Comparison of ENCODE assay signal across 21 cellular contexts in genomic region chr1:160741092-160741501, GRCh38. TPM values are rescaled to one million over a fixed set of nuclear protein-coding genes. Genes with fewer than 3 reads are reported as not detected.
DNase-seq lines count a peak whose midpoint lies in the region; ATAC-seq, FAIRE-seq and TF ChIP-seq lines count a peak whose summit lies in the region.
"Had no signal": no experiment of that assay in that cellular context is flagged by ENCODE, and none has a peak within 500 bp of the region (broad histone marks: within the 10 kb centered on the region; RNA-seq: fewer than 3 reads in every experiment).

No MANE protein-coding gene starts in this region.

- H3K4me1 Mint-ChIP-seq in activated CD4-positive, alpha-beta T cell treated with anti-CD3 and anti-CD28 coated beads, Interleukin-2, amount 10 ng/mL, durations not matched to agents 7 days and 5 days = peaks cover 77% of the 10 kb centered on the region
- H3K4me1 Mint-ChIP-seq in activated naive CD8-positive, alpha-beta T cell treated with anti-CD3 and anti-CD28 coated beads, Interleukin-2, amount 50 U/mL, for 24 hours = peaks cover 88% of the 10 kb centered on the region
- no peaks in the 10 kb centered on the region for H3K4me1 Mint-ChIP-seq in progenitor cell of endocrine pancreas (ENCODE audit: low read depth)

- peak; percentile 60 for ATAC-seq in activated naive CD8-positive, alpha-beta T cell treated with anti-CD3 and anti-CD28 coated beads, Interleukin-2, amount 50 U/mL, for 24 hours
- ATAC-seq: A549 had no signal

- no peaks in the 10 kb centered on the region for H3K27me3 Mint-ChIP-seq in activated CD4-positive, alpha-beta T cell treated with anti-CD3 and anti-CD28 coated beads, Interleukin-2, amount 10 ng/mL, durations not matched to agents 7 days and 5 days
- no peaks in the 10 kb centered on the region for H3K27me3 Mint-ChIP-seq in activated naive CD8-positive, alpha-beta T cell treated with anti-CD3 and anti-CD28 coated beads, Interleukin-2, amount 50 U/mL, for 24 hours
- H3K27me3 Mint-ChIP-seq in progenitor cell of endocrine pancreas = no peaks in the 10 kb centered on the region

- peak overlapping the region; percentile 57 for H3K4me3 Mint-ChIP-seq in activated CD4-positive, alpha-beta T cell treated with anti-CD3 and anti-CD28 coated beads, Interleukin-2, amount 10 ng/mL, durations not matched to agents 7 days and 5 days
- H3K4me3 Mint-ChIP-seq in activated naive CD8-positive, alpha-beta T cell treated with anti-CD3 and anti-CD28 coated beads, Interleukin-2, amount 50 U/mL, for 24 hours = peak overlapping the region; percentile 89
- H3K4me3 Mint-ChIP-seq in progenitor cell of endocrine pancreas (ENCODE audit: low read depth) = no peak overlapping the region
- H3K4me3 Mint-ChIP-seq: CD4-positive, CD25-positive, alpha-beta regulatory T cell had no signal

- H3K27ac Mint-ChIP-seq in activated CD4-positive, alpha-beta T cell treated with anti-CD3 and anti-CD28 coated beads, Interleukin-2, amount 10 ng/mL, durations not matched to agents 7 days and 5 days = peak overlapping the region; percentile 85
- H3K27ac Mint-ChIP-seq in activated naive CD8-positive, alpha-beta T cell treated with anti-CD3 and anti-CD28 coated beads, Interleukin-2, amount 50 U/mL, for 24 hours = peak overlapping the region; percentile 84
- peak overlapping the region; percentile 59 for H3K27ac Mint-ChIP-seq in progenitor cell of endocrine pancreas

- peaks cover 40% of the 10 kb centered on the region for H3K36me3 Mint-ChIP-seq in activated CD4-positive, alpha-beta T cell treated with anti-CD3 and anti-CD28 coated beads, Interleukin-2, amount 10 ng/mL, durations not matched to agents 7 days and 5 days (ENCODE audit: low read depth)
- H3K36me3 Mint-ChIP-seq in activated naive CD8-positive, alpha-beta T cell treated with anti-CD3 and anti-CD28 coated beads, Interleukin-2, amount 50 U/mL, for 24 hours (ENCODE audit: low read depth) = peaks cover 74% of the 10 kb centered on the region
- H3K36me3 Mint-ChIP-seq in progenitor cell of endocrine pancreas (ENCODE audit: insufficient read depth) = no peaks in the 10 kb centered on the region
- H3K36me3 Mint-ChIP-seq: CD4-positive, CD25-positive, alpha-beta regulatory T cell had no signal

- FAIRE-seq in GM19239 (lab: Jason Lieb, UNC) = peak; percentile 93
- FAIRE-seq: A549, colon, small intestine, urothelium cell line had no signal

- no peak for DNase-seq in activated CD4-positive, alpha-beta T cell treated with anti-CD3 and anti-CD28 coated beads, Interleukin-2, amount 10 ng/mL, durations not matched to agents 7 days and 5 days
- DNase-seq in activated CD4-positive, alpha-beta T cell treated with anti-CD3 and anti-CD28 coated beads, Interleukin-2, amount 50 U/mL, for 1 hour = no peak
- DNase-seq in GM19239 (ENCODE audit: insufficient read length, low spot score) (no peak), progenitor cell of endocrine pancreas (ENCODE audit: low spot score, unreplicated experiment) (no peak), AG08395 (ENCODE audit: low spot score) (no peak), NCI-H2196 treated with DMSO at 0.1 percent for 48 hours (lab: John Stamatoyannopoulos, UW; ENCODE audit: unreplicated experiment) (no peak), T-helper 9 cell (no peak)
- DNase-seq in activated naive CD8-positive, alpha-beta T cell treated with anti-CD3 and anti-CD28 coated beads, Interleukin-2, amount 50 U/mL, for 24 hours = peak; percentile 35
- DNase-seq: CD4-positive, CD25-positive, alpha-beta regulatory T cell; NCI-H748 treated with DMSO at 0.1 percent for 48 hours; small intestine; stimulated activated naive CD4-positive, alpha-beta T cell had no signal

- POLR2A ChIA-PET in activated CD4-positive, alpha-beta T cell treated with anti-CD3 and anti-CD28 coated beads, Interleukin-2, amount 10 ng/mL, durations not matched to agents 7 days and 5 days (lab: Charles Lee) = no interaction called here

- TF ChIP-seq CTCF in progenitor cell of endocrine pancreas (IDR thresholded peaks at IDR 0.05; ENCODE audit: unreplicated experiment) = no peak

- peaks cover 14% of the 10 kb centered on the region for H3K9me3 Mint-ChIP-seq in activated CD4-positive, alpha-beta T cell treated with anti-CD3 and anti-CD28 coated beads, Interleukin-2, amount 10 ng/mL, durations not matched to agents 7 days and 5 days
- H3K9me3 Mint-ChIP-seq in activated naive CD8-positive, alpha-beta T cell treated with anti-CD3 and anti-CD28 coated beads, Interleukin-2, amount 50 U/mL, for 24 hours = peaks cover 14% of the 10 kb centered on the region
- peaks cover 5% of the 10 kb centered on the region for H3K9me3 Mint-ChIP-seq in progenitor cell of endocrine pancreas (ENCODE audit: low read depth)

- CTCF ChIA-PET in activated CD4-positive, alpha-beta T cell treated with anti-CD3 and anti-CD28 coated beads, Interleukin-2, amount 10 ng/mL, durations not matched to agents 7 days and 5 days (lab: Charles Lee) = interaction anchor here (0.9 to 2.0 kb wide), 4 partner anchors 18 to 57 kb away, joined by 3 to 8 read pairs (median 4); no protein-coding TSS in a partner anchor

RNA-seq across cellular contexts. Expression of gene SLAMF7, which starts 2.0 kb away (rescaled TPM):
- total RNA-seq in activated CD4-positive, alpha-beta T cell treated with anti-CD3 and anti-CD28 coated beads, Interleukin-2, amount 10 ng/mL, durations not matched to agents 7 days and 5 days = 10 to 100 TPM; 12.8 to 13.4 TPM
- total RNA-seq in progenitor cell of endocrine pancreas = not detected in 2 replicates
- total RNA-seq: ascending aorta, glomerular endothelial cell, lung microvascular endothelial cell, osteocyte had no signal

RNA-seq across cellular contexts. Expression of gene CD48, which starts 29.5 kb away (rescaled TPM):
- 100 to 1,000 TPM; 294 to 309 TPM for total RNA-seq in activated CD4-positive, alpha-beta T cell treated with anti-CD3 and anti-CD28 coated beads, Interleukin-2, amount 10 ng/mL, durations not matched to agents 7 days and 5 days
- not detected in 2 replicates for total RNA-seq in progenitor cell of endocrine pancreas
- total RNA-seq: ascending aorta, Daoy, epithelial cell of proximal tubule, glomerular endothelial cell, lung microvascular endothelial cell, osteocyte had no signal

RNA-seq across cellular contexts. Expression of gene LY9, which starts 54.9 kb away (rescaled TPM):
- 10 to 100 TPM; 45.9 to 49.0 TPM for total RNA-seq in activated CD4-positive, alpha-beta T cell treated with anti-CD3 and anti-CD28 coated beads, Interleukin-2, amount 10 ng/mL, durations not matched to agents 7 days and 5 days
- not detected in 2 replicates for total RNA-seq in progenitor cell of endocrine pancreas
- total RNA-seq: epithelial cell of proximal tubule, glomerular endothelial cell, lung microvascular endothelial cell, osteocyte had no signal

Comparison
In these comparisons a context has a peak if more than half of its experiments do, and no peak if none do; other contexts are left out.
1. RNA of gene SLAMF7, which starts 2.0 kb away (total RNA-seq): 12.8 to 13.4 TPM in activated CD4-positive, alpha-beta T cell treated with anti-CD3 and anti-CD28 coated beads, Interleukin-2, amount 10 ng/mL, durations not matched to agents 7 days and 5 days; not detected in progenitor cell of endocrine pancreas; every median in the first group is over 10 times any median in the second.
2. RNA of gene CD48, which starts 29.5 kb away (total RNA-seq): 294 to 309 TPM in activated CD4-positive, alpha-beta T cell treated with anti-CD3 and anti-CD28 coated beads, Interleukin-2, amount 10 ng/mL, durations not matched to agents 7 days and 5 days; not detected in progenitor cell of endocrine pancreas; every median in the first group is over 100 times any median in the second.
3. RNA of gene LY9, which starts 54.9 kb away (total RNA-seq): 45.9 to 49.0 TPM in activated CD4-positive, alpha-beta T cell treated with anti-CD3 and anti-CD28 coated beads, Interleukin-2, amount 10 ng/mL, durations not matched to agents 7 days and 5 days; not detected in progenitor cell of endocrine pancreas; every median in the first group is over 10 times any median in the second.
4. Peak in every context shown above with its lines, with median percentiles within 50 percentile points of each other: H3K27ac Mint-ChIP-seq.